In the genomic region with DNA sequence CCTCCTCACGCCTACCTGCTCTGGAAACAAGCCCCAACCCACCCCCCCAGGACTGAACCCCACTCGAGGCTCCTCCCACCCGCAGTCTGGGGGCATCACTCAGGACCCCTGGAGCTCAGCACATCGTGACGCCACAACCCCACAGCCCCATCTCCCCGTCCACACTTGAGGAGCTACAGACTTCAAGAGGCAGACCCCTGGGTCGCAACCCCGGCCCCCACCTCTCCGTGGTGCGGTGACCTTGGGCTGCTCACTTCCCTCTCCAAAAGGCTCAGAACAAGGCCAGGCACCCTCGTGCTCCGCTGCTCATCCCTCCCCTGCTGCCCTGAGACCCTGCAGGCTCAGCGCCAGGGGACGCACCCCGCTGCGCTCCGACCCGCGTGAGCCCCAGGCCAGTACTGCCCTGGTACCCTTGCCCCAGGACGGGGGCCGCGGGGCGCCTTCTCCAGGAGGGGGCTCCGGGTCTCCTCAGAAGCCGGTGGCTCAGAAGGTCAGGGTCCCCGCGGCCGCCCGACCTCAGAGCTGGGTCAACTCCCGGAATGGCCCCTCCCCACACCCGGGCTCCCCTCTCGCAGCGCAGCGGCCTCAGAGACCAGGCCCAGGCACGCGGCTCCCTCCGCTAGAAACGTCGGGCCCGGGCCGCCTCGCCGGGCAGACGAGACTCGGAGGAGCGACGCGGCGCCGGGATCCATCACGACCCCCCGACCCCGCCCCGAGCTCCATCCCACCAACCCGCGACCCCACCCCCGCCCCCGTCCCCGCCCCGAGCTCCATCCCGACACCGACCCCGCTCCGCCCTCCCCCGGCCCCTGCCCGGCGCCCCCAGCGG, we compare ENCODE assay signal across 8 cellular contexts. TPM values are rescaled to one million over a fixed set of nuclear protein-coding genes. Genes with fewer than 3 reads are reported as not detected.
A peak's percentile ranks its signal among the peaks of the same experiment; 100 is the strongest.
DNase-seq lines count a peak whose midpoint lies in the region; FAIRE-seq and TF ChIP-seq lines count a peak whose summit lies in the region.

No MANE protein-coding gene starts in this region.

- H3K4me2 ChIP-seq in astrocyte (ENCODE audit: low read length), result peak overlapping the region; percentile 100

- H3K79me2 ChIP-seq in astrocyte (ENCODE audit: insufficient read depth, low read length), result peaks cover 85% of the 10 kb centered on the region

- no peaks in the 10 kb centered on the region; the same call in 1 of the 2 replicates for H3K36me3 Mint-ChIP-seq in HFFc6 (ENCODE audit: low read depth)
- H3K36me3 Mint-ChIP-seq in astrocyte (ENCODE audit: low read depth, unreplicated experiment), result peaks cover 4% of the 10 kb centered on the region

- H3K4me3 Mint-ChIP-seq in HFFc6 (peak overlapping the region; percentile 93), astrocyte (ENCODE audit: unreplicated experiment) (peak overlapping the region; percentile 93)

- H3K9me3 Mint-ChIP-seq in HFFc6 (no peaks in the 10 kb centered on the region), astrocyte (ENCODE audit: unreplicated experiment) (no peaks in the 10 kb centered on the region)

- TF ChIP-seq CTCF in HFFc6 (IDR thresholded peaks at IDR 0.05), result peak; percentile 14; the same call in 1 of the 2 replicates
- TF ChIP-seq CTCF in astrocyte (IDR thresholded peaks at IDR 0.05; ENCODE audit: insufficient read depth, low read depth, low read length), result no peak

- H3K4me1 ChIP-seq in astrocyte (ENCODE audit: insufficient read depth, low read length), result peaks cover 27% of the 10 kb centered on the region

- no peaks in the 10 kb centered on the region for H3K27me3 ChIP-seq in astrocyte (ENCODE audit: insufficient read depth, low read length)

- H3K27me3 Mint-ChIP-seq in HFFc6 (ENCODE audit: insufficient read depth) (peaks cover 4% of the 10 kb centered on the region; the same call in 1 of the 2 replicates), astrocyte (ENCODE audit: low read depth, unreplicated experiment) (no peaks in the 10 kb centered on the region)

- FAIRE-seq in astrocyte (lab: Jason Lieb, UNC), result no peak

- no peaks in the 10 kb centered on the region for H3K36me3 ChIP-seq in astrocyte (ENCODE audit: insufficient read depth, low read length)

- peak overlapping the region; percentile 86 for H2AFZ ChIP-seq in astrocyte (ENCODE audit: low read depth, low read length)

- H4K20me1 ChIP-seq in astrocyte (ENCODE audit: insufficient read depth, low read length), result peaks cover 65% of the 10 kb centered on the region

- H3K4me3 ChIP-seq in astrocyte (ENCODE audit: insufficient read depth, low read depth, low read length), result peak overlapping the region; percentile 83

- H3K4me1 Mint-ChIP-seq in HFFc6 (ENCODE audit: low read depth) (peaks cover 22% of the 10 kb centered on the region), astrocyte (ENCODE audit: low read depth, unreplicated experiment) (peaks cover 8% of the 10 kb centered on the region)

- H3K27ac Mint-ChIP-seq in HFFc6, result peak overlapping the region; percentile 82
- H3K27ac Mint-ChIP-seq in astrocyte (ENCODE audit: unreplicated experiment), result peak overlapping the region; percentile 80

- peak overlapping the region; percentile 80 for H3K27ac ChIP-seq in astrocyte (ENCODE audit: low read depth, low read length)

- peak overlapping the region; percentile 91 for H3K9ac ChIP-seq in astrocyte (ENCODE audit: low read length)

- peak; percentile 76 for DNase-seq in activated CD8-positive, alpha-beta memory T cell treated with anti-CD3 and anti-CD28 coated beads, Interleukin-2, amount 50 U/mL, for 48 hours
- no peak for DNase-seq in activated CD8-positive, alpha-beta memory T cell treated with anti-CD3 and anti-CD28 coated beads for 24 hours
- DNase-seq in HFFc6, result no peak
- DNase-seq in MV-4-11 (lab: John Stamatoyannopoulos, UW), result peak; percentile 30
- no peak for DNase-seq in astrocyte (ENCODE audit: low read depth)
- DNase-seq in iPS-NIHi11 (ENCODE audit: low spot score), result peak; percentile 97
- peak; percentile 56 for DNase-seq in stimulated activated CD8-positive, alpha-beta memory T cell treated with anti-CD3 and anti-CD28 coated beads, Interleukin-4, amount 100 ng/mL, for 48 hours
- DNase-seq in NCI-H774 (lab: John Stamatoyannopoulos, UW), result no peak

- no peaks in the 10 kb centered on the region for H3K9me3 ChIP-seq in astrocyte (ENCODE audit: insufficient read depth, low read depth, low read length)

RNA-seq across cellular contexts. Expression of gene GATD1, which starts 0.6 kb away (rescaled TPM):
- total RNA-seq in HFFc6 (2021; fragmentation: NEBNext Ultra II Directional; extraction: Animal tissue kit (Norgen Biotek cat#: 25700)), result 10 to 100 TPM; 61.0 to 72.7 (median 68.1) TPM
- total RNA-seq in astrocyte, result 51.9 and 60.0 TPM in 2 replicates

RNA-seq across cellular contexts. Expression of gene CEND1, which starts 13.2 kb away (rescaled TPM):
- total RNA-seq in HFFc6 (2021; fragmentation: NEBNext Ultra II Directional; extraction: Animal tissue kit (Norgen Biotek cat#: 25700)), result 10 to 100 TPM in 5 of 6 experiments, 1 to 10 TPM in 1; 8.2 to 12.2 (median 11.0) TPM
- 0.59 and 0.62 TPM in 2 replicates for total RNA-seq in astrocyte

RNA-seq across cellular contexts. Expression of gene SLC25A22, which starts 21.4 kb away (rescaled TPM):
- 10 to 100 TPM; 39.7 to 47.3 (median 42.9) TPM for total RNA-seq in HFFc6 (2021; fragmentation: NEBNext Ultra II Directional; extraction: Animal tissue kit (Norgen Biotek cat#: 25700))
- total RNA-seq in astrocyte, result 20.5 and 21.4 TPM in 2 replicates

RNA-seq across cellular contexts. Expression of gene PIDD1, which starts 28.4 kb away (rescaled TPM):
- 10 to 100 TPM; 11.0 to 15.9 (median 13.7) TPM for total RNA-seq in HFFc6 (2021; fragmentation: NEBNext Ultra II Directional; extraction: Animal tissue kit (Norgen Biotek cat#: 25700))
- total RNA-seq in astrocyte, result 22.2 and 26.8 TPM in 2 replicates

RNA-seq across cellular contexts. Expression of gene TALDO1, which starts 29.4 kb away (rescaled TPM):
- total RNA-seq in HFFc6 (2021; fragmentation: NEBNext Ultra II Directional; extraction: Animal tissue kit (Norgen Biotek cat#: 25700)), result 100 to 1,000 TPM; 230 to 351 (median 300) TPM
- total RNA-seq in astrocyte, result 150 and 155 TPM in 2 replicates

Comparison
In these comparisons a context has a peak if more than half of its experiments do, and no peak if none do; other contexts are left out.
1. DNase-seq: peak in activated CD8-positive, alpha-beta memory T cell treated with anti-CD3 and anti-CD28 coated beads, Interleukin-2, amount 50 U/mL, for 48 hours (single experiment), MV-4-11 (single experiment), iPS-NIHi11 (single experiment) and stimulated activated CD8-positive, alpha-beta memory T cell treated with anti-CD3 and anti-CD28 coated beads, Interleukin-4, amount 100 ng/mL, for 48 hours (single experiment); none in activated CD8-positive, alpha-beta memory T cell treated with anti-CD3 and anti-CD28 coated beads for 24 hours (single experiment), HFFc6 (single experiment), astrocyte (single experiment) and NCI-H774 (single experiment).